ENCODE assay signal across 15 cellular contexts in genomic region chr4:75101906-75102888, GRCh38.
DNase-seq lines count a peak whose midpoint lies in the region; ATAC-seq, FAIRE-seq and TF ChIP-seq lines count a peak whose summit lies in the region.
"Had no signal": no experiment of that assay in that cellular context is flagged by ENCODE, and none has a peak within 500 bp of the region (broad histone marks: within the 10 kb centered on the region; RNA-seq: fewer than 3 reads in every experiment).

No MANE protein-coding gene starts in this region.

- ATAC-seq in GM21390 (IDR thresholded peaks at IDR 0.05; ENCODE audit: unreplicated experiment) (peak; percentile 49), HG03025 (IDR thresholded peaks at IDR 0.05; ENCODE audit: low FRiP score, unreplicated experiment) (peak; percentile 56)

- H3K4me1 ChIP-seq in uterus (no peaks in the 10 kb centered on the region), breast epithelium (no peaks in the 10 kb centered on the region)
- H3K4me1 ChIP-seq: Peyer's patch, prostate gland had no signal

- DNase-seq in GM18507 (ENCODE audit: extremely low spot score, insufficient read length, low read depth): no peak
- DNase-seq in NOMO-1 (lab: John Stamatoyannopoulos, UW; ENCODE audit: unreplicated experiment in 2 of 2): peak; percentile 43 to 59
- no peak for DNase-seq in uterus
- no peak for DNase-seq in dermis blood vessel endothelial cell
- DNase-seq in breast epithelium (ENCODE audit: low spot score in 2 of 2): no peak
- no peak for DNase-seq in NCI-H187 (lab: John Stamatoyannopoulos, UW)
- DNase-seq: activated CD8-positive, alpha-beta memory T cell treated with anti-CD3 and anti-CD28 coated beads for 24 hours; activated naive CD4-positive, alpha-beta T cell treated with anti-CD3 and anti-CD28 coated beads, Interleukin-2, amount 10 ng/mL, durations not matched to agents 7 days and 5 days; erythroblast; KG1; mesenchymal stem cell; Peyer's patch had no signal

- intact Hi-C loops in uterus (cut with DNase I; ENCODE audit: low total_unique reads) (no loop called here), breast epithelium (cut with DNase I; ENCODE audit: low total_unique reads) (no loop called here)

- peak; percentile 89 for FAIRE-seq in GM18507 (lab: Jason Lieb, UNC)

- H3K27me3 ChIP-seq in uterus (no peaks in the 10 kb centered on the region), breast epithelium (no peaks in the 10 kb centered on the region)
- H3K27me3 ChIP-seq: Peyer's patch had no signal

- H3K4me3 ChIP-seq in uterus (no peak overlapping the region), breast epithelium (no peak overlapping the region)
- H3K4me3 ChIP-seq: Peyer's patch, prostate gland had no signal

- H3K27ac ChIP-seq in uterus (no peak overlapping the region), breast epithelium (no peak overlapping the region)
- H3K27ac ChIP-seq: Peyer's patch, prostate gland had no signal

- no peaks in the 10 kb centered on the region for H3K9me3 ChIP-seq in uterus
- peaks cover 0 to 21% of the 10 kb centered on the region in 2 donors for H3K9me3 ChIP-seq in breast epithelium
- H3K9me3 ChIP-seq: Peyer's patch, prostate gland had no signal

- TF ChIP-seq POLR2A in uterus (IDR thresholded peaks at IDR 0.05) (no peak), breast epithelium (IDR thresholded peaks at IDR 0.05) (no peak)

- TF ChIP-seq CTCF in uterus (IDR thresholded peaks at IDR 0.05) (no peak), breast epithelium (IDR thresholded peaks at IDR 0.05) (no peak)

- no peaks in the 10 kb centered on the region for H3K36me3 ChIP-seq in uterus
- H3K36me3 ChIP-seq in breast epithelium: no peaks in the 10 kb centered on the region
- H3K36me3 ChIP-seq: Peyer's patch, prostate gland had no signal

Comparison
In these comparisons a context has a peak if more than half of its experiments do, and no peak if none do; other contexts are left out.
1. DNase-seq: peak in NOMO-1 (2 of 2); none in GM18507 (single experiment), uterus (0 of 2), dermis blood vessel endothelial cell (single experiment), breast epithelium (0 of 2) and NCI-H187 (0 of 2).